In the genomic region with DNA sequence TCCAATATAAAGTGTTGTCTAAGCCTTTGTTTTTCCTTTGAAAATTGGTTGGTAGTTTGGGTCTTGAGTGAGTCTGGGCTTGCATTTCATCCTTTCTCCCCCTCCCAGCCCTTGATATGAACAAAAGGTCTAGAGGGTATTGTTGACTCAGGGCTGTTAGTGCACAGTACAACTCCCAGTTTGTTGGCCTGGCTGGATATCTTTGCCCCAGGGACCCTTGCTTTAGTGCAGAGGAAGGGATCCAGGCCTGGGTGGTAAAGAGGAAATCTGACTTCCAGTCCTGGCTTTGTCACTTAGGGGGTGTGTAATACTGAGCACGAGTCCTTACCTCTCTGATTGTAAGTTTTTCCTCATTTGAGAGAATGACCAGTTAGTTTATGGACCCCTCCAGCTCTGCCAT, we compare ENCODE assay signal across 20 cellular contexts.
"Had no signal": no experiment of that assay in that cellular context is flagged by ENCODE, and none has a peak within 500 bp of the region (broad histone marks: within the 10 kb centered on the region; RNA-seq: fewer than 3 reads in every experiment).

No MANE protein-coding gene starts in this region.

- DNase-seq: activated CD4-positive, alpha-beta T cell treated with anti-CD3 and anti-CD28 coated beads for 48 hours; activated CD4-positive, CD25-positive, alpha-beta regulatory T cell; activated CD8-positive, alpha-beta memory T cell treated with anti-CD3 and anti-CD28 coated beads, Interleukin-2, amount 50 U/mL, for 4 hours; activated CD8-positive, alpha-beta T cell treated with anti-CD3 and anti-CD28 coated beads, Interleukin-2, amount 10 ng/mL, durations not matched to agents 7 days and 5 days; activated naive CD4-positive, alpha-beta T cell treated with anti-CD3 and anti-CD28 coated beads for 36 hours; activated T-cell treated with anti-CD3 and anti-CD28 coated beads, Interleukin-2, amount 50 U/mL, for 4 hours; anterior cingulate cortex; brain microvascular endothelial cell; lower lobe of right lung; midbrain; occipital lobe; posterior cingulate gyrus; retina; stimulated activated naive CD8-positive, alpha-beta T cell treated with anti-CD3 and anti-CD28 coated beads, Interleukin-15, Interleukin-2, amounts not matched to agents 100 U/mL and 50 U/mL, for 24 hours; substantia nigra; tibial artery had no signal

- H3K27me3 ChIP-seq: brain microvascular endothelial cell, esophagus muscularis mucosa, gastroesophageal sphincter, tibial artery had no signal

- ATAC-seq: activated CD8-positive, alpha-beta T cell treated with anti-CD3 and anti-CD28 coated beads, Interleukin-2, amount 10 ng/mL, durations not matched to agents 7 days and 5 days; activated T-cell treated with anti-CD3 and anti-CD28 coated beads, Interleukin-2, amount 50 U/mL, for 4 hours; lower lobe of right lung; stimulated activated naive CD8-positive, alpha-beta T cell treated with anti-CD3 and anti-CD28 coated beads, Interleukin-15, Interleukin-2, amounts not matched to agents 100 U/mL and 50 U/mL, for 24 hours had no signal

- H3K4me3 ChIP-seq: coronary artery, esophagus muscularis mucosa, gastroesophageal sphincter, lower lobe of right lung, tibial artery had no signal

- H3K4me1 ChIP-seq: gastroesophageal sphincter, lower lobe of right lung had no signal

- H3K9me3 Mint-ChIP-seq: activated naive CD4-positive, alpha-beta T cell treated with anti-CD3 and anti-CD28 coated beads for 36 hours; activated T-cell treated with anti-CD3 and anti-CD28 coated beads, Interleukin-2, amount 50 U/mL, for 4 hours; nephron had no signal

- H3K27ac ChIP-seq: brain microvascular endothelial cell, coronary artery, esophagus muscularis mucosa, lower lobe of right lung, tibial artery had no signal

- H3K4me3 Mint-ChIP-seq: activated CD8-positive, alpha-beta T cell treated with anti-CD3 and anti-CD28 coated beads, Interleukin-2, amount 10 ng/mL, durations not matched to agents 7 days and 5 days; activated naive CD4-positive, alpha-beta T cell treated with anti-CD3 and anti-CD28 coated beads for 36 hours; activated T-cell treated with anti-CD3 and anti-CD28 coated beads, Interleukin-2, amount 50 U/mL, for 4 hours; nephron had no signal

- H3K9me3 ChIP-seq: esophagus muscularis mucosa, gastroesophageal sphincter, lower lobe of right lung, tibial artery had no signal

- H3K36me3 ChIP-seq: brain microvascular endothelial cell, esophagus muscularis mucosa, gastroesophageal sphincter, lower lobe of right lung, tibial artery had no signal

- H3K27ac Mint-ChIP-seq: activated CD8-positive, alpha-beta T cell treated with anti-CD3 and anti-CD28 coated beads, Interleukin-2, amount 10 ng/mL, durations not matched to agents 7 days and 5 days; activated naive CD4-positive, alpha-beta T cell treated with anti-CD3 and anti-CD28 coated beads for 36 hours had no signal
